In genomic region chrX:101409043-101409442, GRCh38 we compare ENCODE assay signal across 8 cellular contexts. TPM values are rescaled to one million over a fixed set of nuclear protein-coding genes. Genes with fewer than 3 reads are reported as not detected.
DNase-seq lines count a peak whose midpoint lies in the region; ATAC-seq and TF ChIP-seq lines count a peak whose summit lies in the region.

No MANE protein-coding gene starts in this region.

- H3K36me3 ChIP-seq in adipocyte (ENCODE audit: control insufficient read depth, insufficient read depth, low read length, severe bottlenecking) (peaks cover 20% of the 10 kb centered on the region), left lung (peaks cover 0 to 14% of the 10 kb centered on the region in 2 donors), thyroid gland (peaks cover 0 to 3% of the 10 kb centered on the region in 2 donors)

- TF ChIP-seq POLR2A in thyroid gland (IDR thresholded peaks at IDR 0.05) = no peak

- no peaks in the 10 kb centered on the region for H3K9me3 ChIP-seq in adipocyte (ENCODE audit: control insufficient read depth, low read length)
- no peaks in the 10 kb centered on the region for H3K9me3 ChIP-seq in left lung
- H3K9me3 ChIP-seq in thyroid gland = no peaks in the 10 kb centered on the region

- H3K9ac ChIP-seq in adipocyte (ENCODE audit: low read length) = peak overlapping the region; percentile 96

- DNase-seq in activated T-cell treated with anti-CD3 and anti-CD28 coated beads, Interleukin-2, amount 50 U/mL, for 4 hours = no peak
- no peak for DNase-seq in activated T-cell treated with anti-CD3 and anti-CD28 coated beads, Interleukin-2, amount 50 U/mL, for 1 hour
- peak; percentile 20 for DNase-seq in adipocyte (ENCODE audit: low read depth)
- DNase-seq in left lung = no peak
- no peak for DNase-seq in thyroid gland
- DNase-seq in SK-N-DZ (ENCODE audit: low spot score) = no peak
- no peak for DNase-seq in DMS114 treated with DMSO at 0.1 percent for 48 hours (lab: John Stamatoyannopoulos, UW; ENCODE audit: unreplicated experiment)

- H3K27ac ChIP-seq in left lung (peak overlapping the region; percentile 93 to 95), thyroid gland (peak overlapping the region; percentile 81 to 93 (median 90))

- WGBS in thyroid gland, 2 donors = 1 to 4% methylated on average over 6 of the region's 6 CpGs

- H3K4me1 ChIP-seq in adipocyte (ENCODE audit: control insufficient read depth, insufficient read depth, low read length) (peaks cover 13% of the 10 kb centered on the region), left lung (peaks cover 3 to 18% of the 10 kb centered on the region in 2 donors), thyroid gland (peaks cover 0 to 9% of the 10 kb centered on the region in 2 donors)

- no peaks in the 10 kb centered on the region for H3K27me3 ChIP-seq in adipocyte (replicated peaks; ENCODE audit: control insufficient read depth, insufficient read depth, low read length)
- H3K27me3 ChIP-seq in left lung = no peaks in the 10 kb centered on the region
- no peaks in the 10 kb centered on the region for H3K27me3 ChIP-seq in thyroid gland

- ATAC-seq in activated T-cell treated with anti-CD3 and anti-CD28 coated beads, Interleukin-2, amount 50 U/mL, for 4 hours = no peak
- peak; percentile 40 for ATAC-seq in left lung
- no peak for ATAC-seq in GM21390 (IDR thresholded peaks at IDR 0.05; ENCODE audit: unreplicated experiment)

- intact Hi-C loops in left lung (cut with DNase I) = no loop called here
- intact Hi-C loops in thyroid gland (cut with DNase I) = no loop called here

- H3K36me3 Mint-ChIP-seq in activated T-cell treated with anti-CD3 and anti-CD28 coated beads, Interleukin-2, amount 50 U/mL, for 4 hours (ENCODE audit: insufficient read depth) = peaks cover 15% of the 10 kb centered on the region

- TF ChIP-seq CTCF in left lung (IDR thresholded peaks at IDR 0.05) (no peak), thyroid gland (IDR thresholded peaks at IDR 0.05) (no peak)

- H3K4me3 ChIP-seq in adipocyte (ENCODE audit: low read length) = peak overlapping the region; percentile 88
- H3K4me3 ChIP-seq in left lung = peak overlapping the region; percentile 31 to 56
- H3K4me3 ChIP-seq in thyroid gland (replicated peaks in 1 of 3) = peak overlapping the region in 2 of 3 donors; percentile 32 to 40

- H3K4me1 Mint-ChIP-seq in activated T-cell treated with anti-CD3 and anti-CD28 coated beads, Interleukin-2, amount 50 U/mL, for 4 hours (ENCODE audit: low read depth) = peaks cover 27% of the 10 kb centered on the region

- H3K4me3 Mint-ChIP-seq in activated T-cell treated with anti-CD3 and anti-CD28 coated beads, Interleukin-2, amount 50 U/mL, for 4 hours = peak overlapping the region; percentile 95

- H3K27me3 Mint-ChIP-seq in activated T-cell treated with anti-CD3 and anti-CD28 coated beads, Interleukin-2, amount 50 U/mL, for 4 hours (ENCODE audit: low read depth) = no peaks in the 10 kb centered on the region

- no peaks in the 10 kb centered on the region for H3K9me3 Mint-ChIP-seq in activated T-cell treated with anti-CD3 and anti-CD28 coated beads, Interleukin-2, amount 50 U/mL, for 4 hours

RNA-seq across cellular contexts. Expression of gene HNRNPH2, which starts 1.0 kb away (rescaled TPM):
- 10 to 100 TPM; 25.3 to 28.7 (median 26.5) TPM for total RNA-seq in activated T-cell treated with anti-CD3 and anti-CD28 coated beads, Interleukin-2, amount 50 U/mL, for 4 hours
- total RNA-seq in left lung (10 to 100 TPM; 66.2 to 71.5 TPM), thyroid gland (10 to 100 TPM; 53.5 to 68.4 (median 67.5) TPM)
- 57.3 and 58.1 TPM in 2 replicates for polyA plus RNA-seq in SK-N-DZ (2014; cell fraction: cytosol; rRNA removed)
- polyA plus RNA-seq in SK-N-DZ (2014; cell fraction: nucleus; rRNA removed) = 12.2 and 23.3 TPM in 2 replicates

RNA-seq across cellular contexts. Expression of gene GLA, which starts 1.3 kb away (rescaled TPM):
- total RNA-seq in activated T-cell treated with anti-CD3 and anti-CD28 coated beads, Interleukin-2, amount 50 U/mL, for 4 hours = 10 to 100 TPM; 49.6 to 70.8 (median 62.4) TPM
- total RNA-seq in left lung (10 to 100 TPM; 30.1 to 57.7 TPM), thyroid gland (10 to 100 TPM; 16.5 to 37.5 (median 26.8) TPM)
- polyA plus RNA-seq in SK-N-DZ (2014; cell fraction: cytosol; rRNA removed) = 50.1 and 59.0 TPM in 2 replicates
- polyA plus RNA-seq in SK-N-DZ (2014; cell fraction: nucleus; rRNA removed) = 104 and 106 TPM in 2 replicates

RNA-seq across cellular contexts. Expression of gene RPL36A, which starts 18.2 kb away (rescaled TPM):
- total RNA-seq in activated T-cell treated with anti-CD3 and anti-CD28 coated beads, Interleukin-2, amount 50 U/mL, for 4 hours = 100 to 1,000 TPM; 451 to 525 (median 514) TPM
- 100 to 1,000 TPM; 127 to 169 TPM for total RNA-seq in left lung
- total RNA-seq in thyroid gland = 1,000 to 10,000 TPM in 2 of 4 donors, 100 to 1,000 TPM in 2; 258 to 2,076 (median 1,246) TPM
- 4,414 and 4,832 TPM in 2 replicates for polyA plus RNA-seq in SK-N-DZ (2014; cell fraction: cytosol; rRNA removed)
- polyA plus RNA-seq in SK-N-DZ (2014; cell fraction: nucleus; rRNA removed) = 4,035 and 6,027 TPM in 2 replicates

RNA-seq across cellular contexts. Expression of gene BTK, which starts 23.1 kb away (rescaled TPM):
- total RNA-seq in activated T-cell treated with anti-CD3 and anti-CD28 coated beads, Interleukin-2, amount 50 U/mL, for 4 hours = 1 to 10 TPM in 2 of 3 donors, under 1 TPM in 1; 0.61 to 3.4 (median 2.3) TPM
- 10 to 100 TPM; 17.9 to 26.6 TPM for total RNA-seq in left lung
- total RNA-seq in thyroid gland = 1 to 10 TPM in 3 of 4 donors, under 1 TPM in 1; 0.49 to 5.2 (median 1.6) TPM
- polyA plus RNA-seq in SK-N-DZ (2014; cell fraction: cytosol; rRNA removed) = not detected in 2 replicates
- polyA plus RNA-seq in SK-N-DZ (2014; cell fraction: nucleus; rRNA removed) = not detected in 2 replicates

Comparison
In these comparisons a context has a peak if more than half of its experiments do, and no peak if none do; other contexts are left out.
1. H3K4me3 ChIP-seq: peak in every context shown above with its lines; median percentile 88 in adipocyte; 44 in left lung; 36 in thyroid gland.